ENCODE assay signal across 9 cellular contexts in genomic region chr15:83092309-83092976, GRCh38. TPM values are rescaled to one million over a fixed set of nuclear protein-coding genes. Genes with fewer than 3 reads are reported as not detected.
DNase-seq lines count a peak whose midpoint lies in the region; ATAC-seq and TF ChIP-seq lines count a peak whose summit lies in the region.
"Had no signal": no experiment of that assay in that cellular context is flagged by ENCODE, and none has a peak within 500 bp of the region (broad histone marks: within the 10 kb centered on the region; RNA-seq: fewer than 3 reads in every experiment).

No MANE protein-coding gene starts in this region.

- H3K4me1 Mint-ChIP-seq in GM23338 = no peaks in the 10 kb centered on the region
- H3K4me1 Mint-ChIP-seq: brain had no signal

- H3K9me3 ChIP-seq in GM23248 (ENCODE audit: low read depth) (no peaks in the 10 kb centered on the region), PC-3 (ENCODE audit: low read length) (no peaks in the 10 kb centered on the region)

- 79 to 81% methylated on average over 4 of the region's 4 CpGs for WGBS in GM23248 (ENCODE audit: low coverage in 1 of 2, low lambda C conversion rate in 2 of 2, missing lambda C conversion rate in 2 of 2), 2 experiments

- no peak overlapping the region for H3K9ac ChIP-seq in GM23248
- H3K9ac ChIP-seq in PC-3 (ENCODE audit: low read length) = no peak overlapping the region

- BruUV-seq in PC-3 (replicated peaks; lab: Mats Ljungman, UMichigan) = no TSS peak

- in situ Hi-C loops in GM23248 (cut with MboI) = no loop called here

- no peak overlapping the region for H3K27ac Mint-ChIP-seq in GM23338
- H3K27ac Mint-ChIP-seq: brain had no signal

- ATAC-seq in PC-3 (no peak), GM23338 (no peak), GM19467 (IDR thresholded peaks at IDR 0.05; ENCODE audit: unreplicated experiment) (no peak), GM19397 (IDR thresholded peaks at IDR 0.05; ENCODE audit: unreplicated experiment) (no peak)

- H3K4me1 ChIP-seq in GM23248 (ENCODE audit: insufficient read depth) (no peaks in the 10 kb centered on the region), PC-3 (ENCODE audit: insufficient read depth, low read length) (no peaks in the 10 kb centered on the region), GM23338 (ENCODE audit: insufficient read depth) (no peaks in the 10 kb centered on the region)

- no peaks in the 10 kb centered on the region for H3K9me2 ChIP-seq in GM23248 (ENCODE audit: insufficient read depth)
- H3K9me2 ChIP-seq in PC-3 (replicated peaks; ENCODE audit: low read length) = no peaks in the 10 kb centered on the region
- peaks cover 7% of the 10 kb centered on the region; the same call in 1 of the 2 replicates for H3K9me2 ChIP-seq in GM23338 (ENCODE audit: insufficient read depth)

- H3K27ac ChIP-seq in GM23248 = no peak overlapping the region
- no peak overlapping the region for H3K27ac ChIP-seq in PC-3 (ENCODE audit: low read length)
- peak overlapping the region; percentile 56 for H3K27ac ChIP-seq in substantia nigra (ENCODE audit: low read depth, low read length, poor library complexity, severe bottlenecking)
- no peak overlapping the region for H3K27ac ChIP-seq in GM23338 (ENCODE audit: low read depth)

- H3K4me2 ChIP-seq in GM23248 (ENCODE audit: unreplicated experiment) = no peak overlapping the region
- H3K4me2 ChIP-seq in PC-3 (ENCODE audit: low read length) = no peak overlapping the region
- H3K4me2 ChIP-seq in GM23338 = no peak overlapping the region

- no peaks in the 10 kb centered on the region for H3K36me3 Mint-ChIP-seq in GM23338 (ENCODE audit: low read depth)

- no peak for TF ChIP-seq CTCF in GM12865 (IDR thresholded peaks at IDR 0.05; ENCODE audit: insufficient read depth, low read depth, low read length, missing control alignments)
- no peak for TF ChIP-seq CTCF in PC-3 (conservative IDR thresholded peaks at IDR 0.05; ENCODE audit: low read depth, low read length)
- no peak for TF ChIP-seq CTCF in GM23338 (conservative IDR thresholded peaks at IDR 0.05; ENCODE audit: low read depth in 2 of 2)

- H3K27me3 Mint-ChIP-seq in GM23338 (ENCODE audit: insufficient read depth, low read depth, poor library complexity) = peaks cover 2% of the 10 kb centered on the region

- no peaks in the 10 kb centered on the region for H3K36me3 ChIP-seq in GM23248 (ENCODE audit: low read depth)
- no peaks in the 10 kb centered on the region for H3K36me3 ChIP-seq in PC-3 (ENCODE audit: low read depth, low read length)
- no peaks in the 10 kb centered on the region for H3K36me3 ChIP-seq in GM23338 (ENCODE audit: insufficient read depth)

- CTCF ChIA-PET in PC-3 (lab: Charles Lee) = no interaction called here

- H3K4me3 Mint-ChIP-seq in GM23338 = no peak overlapping the region
- H3K4me3 Mint-ChIP-seq: brain had no signal

- H3K27me3 ChIP-seq in GM23248 (replicated peaks; ENCODE audit: insufficient read depth) (peaks cover 7% of the 10 kb centered on the region; the same call in 1 of the 2 replicates), PC-3 (ENCODE audit: low read length) (peaks cover 8% of the 10 kb centered on the region; the same call in 1 of the 2 replicates), GM23338 (ENCODE audit: insufficient read depth) (no peaks in the 10 kb centered on the region)

- no peak overlapping the region for H3K4me3 ChIP-seq in GM12865 (ENCODE audit: low read depth, low read length)
- no peak overlapping the region for H3K4me3 ChIP-seq in GM23248
- no peak overlapping the region for H3K4me3 ChIP-seq in PC-3 (ENCODE audit: low read length)
- no peak overlapping the region for H3K4me3 ChIP-seq in GM23338

- peak; percentile 49 for DNase-seq in GM12865 (ENCODE audit: low read depth)
- DNase-seq in GM23248 = peak; percentile 17
- DNase-seq in PC-3 = peak; percentile 32
- peak; percentile 11 for DNase-seq in glomerular visceral epithelial cell (ENCODE audit: extremely low spot score)
- peak in 16 of 49 donors; percentile 5 to 53 (median 16) for DNase-seq in substantia nigra (lab: John Stamatoyannopoulos, UW)
- no peak for DNase-seq in GM23338 (ENCODE audit: low spot score)

- H3F3A ChIP-seq in GM23248 (ENCODE audit: insufficient read depth) (no peaks in the 10 kb centered on the region), PC-3 (ENCODE audit: low read length, unreplicated experiment) (no peaks in the 10 kb centered on the region), GM23338 (replicated peaks; ENCODE audit: low read depth) (no peaks in the 10 kb centered on the region)

- H3K79me2 ChIP-seq in GM23248 (ENCODE audit: insufficient read depth) (no peaks in the 10 kb centered on the region), PC-3 (ENCODE audit: low read length) (no peaks in the 10 kb centered on the region), GM23338 (replicated peaks; ENCODE audit: insufficient read depth) (no peaks in the 10 kb centered on the region)

- H2AFZ ChIP-seq in GM23248 (no peak overlapping the region), PC-3 (ENCODE audit: low read length) (0 out of 2 replicates have a peak overlapping the region, but pooled peaks have one; percentile 45), GM23338 (no peak overlapping the region)

- no peaks in the 10 kb centered on the region for H4K20me1 ChIP-seq in GM23248 (ENCODE audit: insufficient read depth)
- H4K20me1 ChIP-seq in PC-3 (ENCODE audit: low read length) = no peaks in the 10 kb centered on the region
- H4K20me1 ChIP-seq in GM23338 (replicated peaks; ENCODE audit: insufficient read depth) = no peaks in the 10 kb centered on the region

- intact Hi-C loops in PC-3 (cut with micrococcal nuclease) = no loop called here

- POLR2A ChIA-PET in PC-3 (lab: Charles Lee; ENCODE audit: unreplicated experiment) = no interaction called here

- H3K9me3 Mint-ChIP-seq in GM23338 = no peaks in the 10 kb centered on the region

TF ChIP-seq in GM23338, 12 proteins besides CTCF, POLR2A, EP300 and RAD21:
- TF ChIP-seq POLR2AphosphoS5 (IDR thresholded peaks at IDR 0.05; ENCODE audit: low read depth) = no peak
- no peak for TF ChIP-seq STAT1 (IDR thresholded peaks at IDR 0.05; ENCODE audit: unreplicated experiment)
- no peak for TF ChIP-seq EZH2phosphoT487 (IDR thresholded peaks at IDR 0.05; ENCODE audit: unreplicated experiment)
- TF ChIP-seq ZNF331 (CRISPR knock-in tag; IDR thresholded peaks at IDR 0.05; ENCODE audit: low read depth) = no peak
- TF ChIP-seq ZNF114 (CRISPR knock-in tag; IDR thresholded peaks at IDR 0.05) = no peak
- no peak for TF ChIP-seq NANOG (IDR thresholded peaks at IDR 0.05; ENCODE audit: borderline replicate concordance)
- no peak for TF ChIP-seq EZH2 (IDR thresholded peaks at IDR 0.05; ENCODE audit: low read depth, unreplicated experiment)
- no peak for TF ChIP-seq CREB1 (CRISPR knock-in tag; IDR thresholded peaks at IDR 0.05; ENCODE audit: low read depth)
- no peak for TF ChIP-seq JUNB (IDR thresholded peaks at IDR 0.05; ENCODE audit: unreplicated experiment)
- TF ChIP-seq REST (IDR thresholded peaks at IDR 0.05; ENCODE audit: unreplicated experiment) = no peak

RNA-seq across cellular contexts. Expression of gene TM6SF1, which starts 15.0 kb away (rescaled TPM):
- total RNA-seq in GM23248 (2014; rRNA removed; shearing (Covaris generic)) = not detected in 2 replicates
- polyA plus RNA-seq in GM23248 (2016; fragmentation: Nextera tagmentation; extraction: Ambion mirVana) = 0.14 TPM in 1 of 2 replicates, not detected in the other
- total RNA-seq in PC-3 (2014; rRNA removed) = not detected in 2 replicates
- total RNA-seq in GM23338 (2014; rRNA removed; shearing (Covaris generic)) = 0.80 and 1.8 TPM in 2 replicates
- polyA plus RNA-seq in GM23338 (2016; fragmentation: Nextera tagmentation; extraction: Ambion mirVana) = 1.5 TPM in 1 of 2 replicates, not detected in the other

RNA-seq across cellular contexts. Expression of gene BTBD1, which starts 25.4 kb away (rescaled TPM):
- total RNA-seq in GM23248 (2014; rRNA removed; shearing (Covaris generic)) = 112 and 121 TPM in 2 replicates
- polyA plus RNA-seq in GM23248 (2016; fragmentation: Nextera tagmentation; extraction: Ambion mirVana) (60.3 and 60.6 TPM in 2 replicates), GM23338 (2016; fragmentation: Nextera tagmentation; extraction: Ambion mirVana) (11.5 and 12.6 TPM in 2 replicates)
- total RNA-seq in PC-3 (2014; rRNA removed) = 83.9 and 109 TPM in 2 replicates
- total RNA-seq in GM23338 (2014; rRNA removed; shearing (Covaris generic)) = 66.1 and 70.3 TPM in 2 replicates
